Comparison of ENCODE assay signal across 8 cellular contexts in genomic region chr9:127916665-127917581, GRCh38. TPM values are rescaled to one million over a fixed set of nuclear protein-coding genes. Genes with fewer than 3 reads are reported as not detected.
A peak's percentile ranks its signal among the peaks of the same experiment; 100 is the strongest.
DNase-seq lines count a peak whose midpoint lies in the region; ATAC-seq, FAIRE-seq and TF ChIP-seq lines count a peak whose summit lies in the region.

TSS of gene ST6GALNAC4 (minus strand) at chr9:127917041. CDS start at chr9:127916419, 622 bp downstream.

- peak within 1 kb of the TSS; percentile 86 for H3K4me3 Mint-ChIP-seq in dendritic cell treated with granulocyte-macrophage colony-stimulating factor and Interleukin-4, amounts not matched to agents 40 ng/mL and 50 ng/mL, for 4 days

- peaks cover 77% of the 10 kb centered on the region for H3K4me1 Mint-ChIP-seq in dendritic cell treated with granulocyte-macrophage colony-stimulating factor and Interleukin-4, amounts not matched to agents 40 ng/mL and 50 ng/mL, for 4 days (ENCODE audit: low read depth)

- ATAC-seq in HG03439 (IDR thresholded peaks at IDR 0.05; ENCODE audit: unreplicated experiment) (peak; percentile 55), HepG2 (peak; percentile 70)

- peaks cover 6% of the 10 kb centered on the region for H3K27me3 Mint-ChIP-seq in dendritic cell treated with granulocyte-macrophage colony-stimulating factor and Interleukin-4, amounts not matched to agents 40 ng/mL and 50 ng/mL, for 4 days

- H3K9ac ChIP-seq in HepG2 (ENCODE audit: insufficient read depth, low read depth, low read length): peak within 1 kb of the TSS; percentile 68

- H2AFZ ChIP-seq in HepG2 (ENCODE audit: low read length): no peak within 1 kb of the TSS

- BruUV-seq in HepG2 (replicated peaks; lab: Mats Ljungman, UMichigan): no TSS peak

- no peak for TF ChIP-seq CTCF in HepG2 (CRISPR knock-in tag; IDR thresholded peaks at IDR 0.05)

- POLR2A ChIA-PET in HepG2 (lab: Yijun Ruan, JAX): interaction anchor here (0.6 to 7.9 kb wide), 15 partner anchors 12 to 372 kb away, joined by 3 to 78 read pairs (median 3); partner anchors contain the start of genes AK1, CDK9, PIP5KL1 and ST6GALNAC6

- H3K36me3 ChIP-seq in HepG2 (replicated peaks in 1 of 2; ENCODE audit: control insufficient read depth in 1 of 2, insufficient read depth in 2 of 2, low read length in 2 of 2): peaks cover 2% of the 10 kb centered on the region in 2 experiments; a peak in 3 of 5 replicates

- TF ChIP-seq EP300 in HepG2 (IDR thresholded peaks at IDR 0.05; ENCODE audit: low read depth in 2 of 2, low read length in 2 of 2): no peak
- TF ChIP-seq EP300 in HepG2 (CRISPR knock-in tag; IDR thresholded peaks at IDR 0.05; ENCODE audit: borderline replicate concordance): no peak

- DNase-seq in AG20443 (ENCODE audit: low spot score) (peak; percentile 98), GM19238 (ENCODE audit: insufficient read length, low spot score) (peak; percentile 94), NCI-H748 (lab: John Stamatoyannopoulos, UW; ENCODE audit: unreplicated experiment) (peak; percentile 89), HepG2 (ENCODE audit: low spot score) (peak; percentile 70)
- peak; percentile 94 to 97 for DNase-seq in activated CD4-positive, alpha-beta T cell treated with anti-CD3 and anti-CD28 coated beads, Interleukin-2, amount 50 U/mL, for 4 hours
- peak; percentile 97 to 98 for DNase-seq in stimulated activated CD4-positive, alpha-beta T cell treated with anti-CD3 and anti-CD28 coated beads, Interleukin-2, amount 100 ng/mL, for 48 hours

- H3K27ac Mint-ChIP-seq in dendritic cell treated with granulocyte-macrophage colony-stimulating factor and Interleukin-4, amounts not matched to agents 40 ng/mL and 50 ng/mL, for 4 days: peak within 1 kb of the TSS; percentile 86

- H3K4me3 ChIP-seq in HepG2 (replicated peaks in 1 of 3; ENCODE audit: insufficient read depth in 1 of 3, low read depth in 2 of 3, low read length in 3 of 3): peak within 1 kb of the TSS; percentile 71 to 91 (median 73)

- H3K36me3 Mint-ChIP-seq in dendritic cell treated with granulocyte-macrophage colony-stimulating factor and Interleukin-4, amounts not matched to agents 40 ng/mL and 50 ng/mL, for 4 days (ENCODE audit: low read depth): peaks cover 32% of the 10 kb centered on the region

- H3K4me2 ChIP-seq in HepG2 (ENCODE audit: low read depth, low read length): peak within 1 kb of the TSS; percentile 98

- TF ChIP-seq RAD21 in HepG2 (CRISPR knock-in tag; IDR thresholded peaks at IDR 0.05): no peak

- no peaks in the 10 kb centered on the region for H4K20me1 ChIP-seq in HepG2 (ENCODE audit: insufficient read depth, low read length)

- H3K27me3 ChIP-seq in HepG2 (ENCODE audit: control insufficient read depth in 1 of 2, insufficient read depth in 2 of 2, low read length in 2 of 2): no peaks in the 10 kb centered on the region

- no peaks in the 10 kb centered on the region for H3K9me3 ChIP-seq in HepG2 (ENCODE audit: low read length)

- intact Hi-C loops in dendritic cell treated with granulocyte-macrophage colony-stimulating factor and Interleukin-4, amounts not matched to agents 40 ng/mL and 50 ng/mL, for 4 days (cut with micrococcal nuclease): loop anchor here (2.0 to 10.0 kb wide), 4 partner anchors 35 to 342 kb away; partner anchors contain the start of genes CDK9 and TOR2A
- intact Hi-C loops in HepG2 (cut with micrococcal nuclease; ENCODE audit: unreplicated experiment): loop anchor here (2.0 to 5.0 kb wide), 2 partner anchors 14 to 115 kb away; partner anchors contain the start of gene FPGS

- CTCF ChIA-PET in HepG2 (lab: Yijun Ruan, JAX; ENCODE audit: low intra/inter-chr PET ratio, low total read pairs): no interaction called here

- no peak for TF ChIP-seq POLR2A in HepG2 (IDR thresholded peaks at IDR 0.05; ENCODE audit: insufficient read depth in 1 of 2, low read depth in 2 of 2, low read length in 2 of 2)

- no peaks in the 10 kb centered on the region for H3K9me3 Mint-ChIP-seq in dendritic cell treated with granulocyte-macrophage colony-stimulating factor and Interleukin-4, amounts not matched to agents 40 ng/mL and 50 ng/mL, for 4 days

- peaks cover 78% of the 10 kb centered on the region for H3K4me1 ChIP-seq in HepG2 (ENCODE audit: insufficient read depth, low read length)

- peak within 1 kb of the TSS; percentile 40 for H3K27ac ChIP-seq in HepG2 (ENCODE audit: extremely low read length, insufficient read depth, low read length)

- FAIRE-seq in HepG2 (lab: Jason Lieb, UNC): no peak

- H3K79me2 ChIP-seq in HepG2 (ENCODE audit: insufficient read depth, low read length): peaks cover 2% of the 10 kb centered on the region

- WGBS in HepG2 (ENCODE audit: low lambda C conversion rate): 15% methylated on average over 6 of the region's 75 CpGs

- in situ Hi-C loops in HepG2 (cut with HindIII; ENCODE audit: extremely low pct_ligation_motif_present, low pct_unique_long_range_greater_than_20kb): loop anchor here (5.0 kb wide), 1 partner anchor 45 kb away; no protein-coding TSS in a partner anchor

TF ChIP-seq in HepG2, 621 proteins besides CTCF, POLR2A, EP300 and RAD21 (continues in another document):
- TF ChIP-seq FUBP1 (CRISPR knock-in tag; IDR thresholded peaks at IDR 0.05; ENCODE audit: borderline replicate concordance): no peak
- no peak for TF ChIP-seq ZNF260 (CRISPR knock-in tag; IDR thresholded peaks at IDR 0.05; ENCODE audit: borderline replicate concordance, low read depth)
- TF ChIP-seq KLF6 (CRISPR knock-in tag; IDR thresholded peaks at IDR 0.05): no peak
- TF ChIP-seq CSRNP1 (CRISPR knock-in tag; IDR thresholded peaks at IDR 0.05): no peak
- TF ChIP-seq MEIS1 (CRISPR knock-in tag; IDR thresholded peaks at IDR 0.05; ENCODE audit: borderline replicate concordance): no peak
- TF ChIP-seq MAF1 (CRISPR knock-in tag; IDR thresholded peaks at IDR 0.05; ENCODE audit: borderline replicate concordance): no peak
- TF ChIP-seq SOX5 (CRISPR knock-in tag; IDR thresholded peaks at IDR 0.05; ENCODE audit: borderline replicate concordance): no peak

RNA-seq across cellular contexts. Expression of gene ST6GALNAC4, which starts in this region (rescaled TPM):
- 14.8 and 18.8 TPM in 2 replicates for total RNA-seq in HepG2 (2016; rRNA removed; fragmentation: Illumina TruSeq; extraction: Trizol)
- total RNA-seq in HepG2 (2016; cell fraction: cytosol; rRNA removed; fragmentation: Illumina TruSeq; extraction: Trizol; ENCODE audit: low read depth): 35.6 and 43.0 TPM in 2 replicates
- 13.0 and 19.7 TPM in 2 replicates for total RNA-seq in HepG2 (2016; cell fraction: insoluble cytoplasmic fraction; rRNA removed; fragmentation: Illumina TruSeq; extraction: Trizol)
- 47.7 and 65.6 TPM in 2 replicates for total RNA-seq in HepG2 (2016; cell fraction: membrane; rRNA removed; fragmentation: Illumina TruSeq; extraction: Trizol)
- 12.8 and 17.5 TPM in 2 replicates for total RNA-seq in HepG2 (2016; cell fraction: nucleus; rRNA removed; fragmentation: Illumina TruSeq; extraction: Trizol)
- 27.7 and 36.4 TPM in 2 replicates for polyA plus RNA-seq in HepG2 (2011; rRNA removed)
- polyA plus RNA-seq in HepG2 (2011; cell fraction: cytosol; rRNA removed): 26.2 and 47.9 TPM in 2 replicates
- polyA plus RNA-seq in HepG2 (2011; cell fraction: nucleus; rRNA removed): 41.2 and 43.3 TPM in 2 replicates
- polyA plus RNA-seq in HepG2 (2012): 14.8 and 21.6 TPM in 2 replicates
- 55.5 and 75.3 TPM in 2 replicates for polyA plus RNA-seq in HepG2 (2016; cell fraction: cytosol; fragmentation: Illumina TruSeq; extraction: Trizol; ENCODE audit: low read depth)
- polyA plus RNA-seq in HepG2 (2016; cell fraction: insoluble cytoplasmic fraction; fragmentation: Illumina TruSeq; extraction: Trizol; ENCODE audit: low read depth): 20.6 and 23.9 TPM in 2 replicates
- 69.4 and 78.8 TPM in 2 replicates for polyA plus RNA-seq in HepG2 (2016; cell fraction: membrane; fragmentation: Illumina TruSeq; extraction: Trizol; ENCODE audit: low read depth)
- polyA plus RNA-seq in HepG2 (2016; cell fraction: nucleus; fragmentation: Illumina TruSeq; extraction: Trizol; ENCODE audit: insufficient read depth, low read depth): 25.2 and 32.3 TPM in 2 replicates
- polyA minus RNA-seq in HepG2 (2011; rRNA and poly(A)+ RNA removed; ENCODE audit: low replicate concordance): 74.4 and 118 TPM in 2 replicates
- polyA minus RNA-seq in HepG2 (2011; cell fraction: cytosol; rRNA and poly(A)+ RNA removed): 40.0 and 42.1 TPM in 2 replicates
- 15.6 and 17.8 TPM in 2 replicates for polyA minus RNA-seq in HepG2 (2011; cell fraction: nucleus; rRNA and poly(A)+ RNA removed)

Comparison
In these comparisons a context has a peak if more than half of its experiments do, and no peak if none do; other contexts are left out.
1. Peak in every context shown above with its lines: DNase-seq, ATAC-seq, H3K4me3 ChIP-seq and H3K27ac ChIP-seq.